In genomic region chr16:77190190-77190477, GRCh38 we compare ENCODE assay signal across 1 cellular context.
TF ChIP-seq lines count a peak whose summit lies in the region.

No MANE protein-coding gene starts in this region.

TF ChIP-seq in HepG2, 621 proteins besides CTCF, POLR2A, EP300 and RAD21 (continued from another document):
- TF ChIP-seq ZGPAT (CRISPR knock-in tag; IDR thresholded peaks at IDR 0.05) (no peak), FOSL1 (CRISPR knock-in tag; IDR thresholded peaks at IDR 0.05; ENCODE audit: borderline replicate concordance) (no peak)
